10 cellular contexts compared by ENCODE assay signal in the genomic region with DNA sequence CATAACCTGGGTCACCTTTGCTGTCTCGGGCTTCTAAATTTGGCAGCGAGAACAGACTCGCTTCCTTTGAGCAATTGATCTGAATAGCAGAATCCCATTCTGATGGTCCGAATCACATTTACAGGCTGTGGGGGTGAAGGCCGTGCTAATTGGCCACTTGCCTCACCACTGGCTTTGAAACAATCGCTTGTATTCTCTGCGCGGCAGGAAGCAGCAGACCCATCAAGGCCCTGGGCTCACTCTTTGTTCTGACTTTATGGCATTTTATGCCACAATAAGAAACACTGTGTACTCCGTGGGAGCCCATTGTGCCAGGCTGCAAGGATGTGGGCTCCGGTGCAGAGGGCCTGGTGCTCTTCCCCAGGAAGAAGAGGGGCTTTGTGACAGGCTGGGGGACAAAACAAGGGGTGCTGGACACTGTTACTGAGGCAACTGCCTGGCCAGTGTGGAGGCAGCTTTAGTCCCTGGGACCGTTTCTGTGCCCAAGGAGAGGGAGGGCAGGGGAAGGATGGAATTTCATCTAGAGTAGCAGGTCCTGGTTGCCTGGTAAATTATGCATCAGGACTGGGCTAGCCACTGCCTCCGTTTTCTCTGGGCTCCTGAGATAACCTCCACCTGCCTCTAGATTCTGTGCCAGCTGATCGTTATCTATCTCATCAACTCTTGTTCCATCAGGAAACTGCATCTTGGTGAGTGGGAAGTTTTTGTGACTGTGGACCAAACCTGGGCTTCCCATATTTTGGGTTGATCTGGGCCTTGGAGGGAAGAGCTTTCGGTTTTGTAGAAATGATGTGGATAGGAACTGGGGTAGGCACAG.
DNase-seq lines count a peak whose midpoint lies in the region; ATAC-seq and TF ChIP-seq lines count a peak whose summit lies in the region.
"Had no signal": no experiment of that assay in that cellular context is flagged by ENCODE, and none has a peak within 500 bp of the region (broad histone marks: within the 10 kb centered on the region; RNA-seq: fewer than 3 reads in every experiment).

No MANE protein-coding gene starts in this region.

- H4K20me1 ChIP-seq in OCI-LY7 (ENCODE audit: insufficient read depth, low read length): no peaks in the 10 kb centered on the region

- no peak overlapping the region for H3K4me2 ChIP-seq in OCI-LY7 (ENCODE audit: low read length)

- H3K9me3 Mint-ChIP-seq in naive thymus-derived CD4-positive, alpha-beta T cell: no peaks in the 10 kb centered on the region

- peaks cover 24% of the 10 kb centered on the region for H3K4me1 ChIP-seq in ACC112 (ENCODE audit: control insufficient read depth, insufficient read depth, low read length, unreplicated experiment)
- no peaks in the 10 kb centered on the region for H3K4me1 ChIP-seq in OCI-LY7 (ENCODE audit: insufficient read depth, low read length, poor library complexity, severe bottlenecking)
- peaks cover 5 to 9% of the 10 kb centered on the region in 2 donors for H3K4me1 ChIP-seq in naive thymus-derived CD4-positive, alpha-beta T cell (ENCODE audit: control insufficient read depth in 2 of 2, insufficient read depth in 2 of 2, low read length in 2 of 2)

- H3K79me2 ChIP-seq in ACC112 (ENCODE audit: control insufficient read depth, insufficient read depth, low read length, unreplicated experiment): peaks cover 10% of the 10 kb centered on the region
- no peaks in the 10 kb centered on the region for H3K79me2 ChIP-seq in OCI-LY7 (ENCODE audit: insufficient read depth, low read depth, low read length)

- no peaks in the 10 kb centered on the region for H3K36me3 ChIP-seq in ACC112 (ENCODE audit: insufficient read depth, low read length)
- no peaks in the 10 kb centered on the region for H3K36me3 ChIP-seq in OCI-LY7 (ENCODE audit: insufficient read depth, low read length)
- H3K36me3 ChIP-seq in naive thymus-derived CD4-positive, alpha-beta T cell (ENCODE audit: control insufficient read depth in 2 of 3, insufficient read depth in 3 of 3, low read length in 3 of 3): no peaks in the 10 kb centered on the region

- H3K27me3 ChIP-seq in ACC112 (ENCODE audit: insufficient read depth, low read length): no peaks in the 10 kb centered on the region
- H3K27me3 ChIP-seq in naive thymus-derived CD4-positive, alpha-beta T cell (ENCODE audit: control insufficient read depth in 2 of 2, insufficient read depth in 2 of 2, low read length in 2 of 2): no peaks in the 10 kb centered on the region

- H3K9me3 ChIP-seq in OCI-LY7 (ENCODE audit: low read length): no peaks in the 10 kb centered on the region
- no peaks in the 10 kb centered on the region for H3K9me3 ChIP-seq in naive thymus-derived CD4-positive, alpha-beta T cell (ENCODE audit: control insufficient read depth in 2 of 3, low read length in 3 of 3)

- H3K4me1 Mint-ChIP-seq in naive thymus-derived CD4-positive, alpha-beta T cell: peaks cover 0 to 7% (median 4%) of the 10 kb centered on the region in 7 donors

- no TSS peak for BruUV-seq in OCI-LY7 (replicated peaks; lab: Mats Ljungman, UMichigan)

- CTCF ChIA-PET in GM10248 (lab: Yijun Ruan, JAX) (interaction anchor here (1.3 kb wide), 1 partner anchor 701 kb away, joined by 4 read pairs; no protein-coding TSS in a partner anchor), OCI-LY7 (lab: Charles Lee; ENCODE audit: unreplicated experiment) (no interaction called here)
- CTCF ChIA-PET in naive thymus-derived CD4-positive, alpha-beta T cell (lab: Charles Lee): no interaction called here

- peaks cover 0 to 38% (median 4%) of the 10 kb centered on the region in 5 donors for H3K27me3 Mint-ChIP-seq in naive thymus-derived CD4-positive, alpha-beta T cell

- H3K27ac ChIP-seq in ACC112 (ENCODE audit: low read depth, low read length): peak overlapping the region; percentile 84
- H3K27ac ChIP-seq in OCI-LY7 (ENCODE audit: low read depth, low read length, poor library complexity, severe bottlenecking): no peak overlapping the region
- no peak overlapping the region for H3K27ac ChIP-seq in naive thymus-derived CD4-positive, alpha-beta T cell (ENCODE audit: low read depth, low read length)

- H3K4me3 ChIP-seq in ACC112 (ENCODE audit: low read depth, low read length): peak overlapping the region; percentile 85
- peak overlapping the region; percentile 64 for H3K4me3 ChIP-seq in epithelial cell of proximal tubule (ENCODE audit: low read depth, low read length)
- H3K4me3 ChIP-seq in OCI-LY7 (ENCODE audit: low read depth, low read length, poor library complexity, severe bottlenecking): no peak overlapping the region
- H3K4me3 ChIP-seq in naive thymus-derived CD4-positive, alpha-beta T cell (ENCODE audit: low read length): no peak overlapping the region

- no peaks in the 10 kb centered on the region for H3K9me2 ChIP-seq in OCI-LY7 (ENCODE audit: insufficient read depth, low read length)

- no peak for ATAC-seq in GM19452 (IDR thresholded peaks at IDR 0.05; ENCODE audit: unreplicated experiment)
- no peak for ATAC-seq in naive thymus-derived CD4-positive, alpha-beta T cell

- peak overlapping the region in 5 of 10 donors; percentile 10 to 77 (median 56) for H3K4me3 Mint-ChIP-seq in naive thymus-derived CD4-positive, alpha-beta T cell

- H3K27ac Mint-ChIP-seq in naive thymus-derived CD4-positive, alpha-beta T cell: peak overlapping the region in 1 of 9 donors; percentile 51
- H3K27ac Mint-ChIP-seq: activated naive CD8-positive, alpha-beta T cell treated with anti-CD3 and anti-CD28 coated beads, Interleukin-2, amount 10 ng/mL, durations not matched to agents 7 days and 5 days had no signal

- H3K36me3 Mint-ChIP-seq in naive thymus-derived CD4-positive, alpha-beta T cell: no peaks in the 10 kb centered on the region
- H3K36me3 Mint-ChIP-seq: activated naive CD8-positive, alpha-beta T cell treated with anti-CD3 and anti-CD28 coated beads, Interleukin-2, amount 10 ng/mL, durations not matched to agents 7 days and 5 days had no signal

- intact Hi-C loops in OCI-LY7 (cut with micrococcal nuclease; ENCODE audit: unreplicated experiment): no loop called here
- intact Hi-C loops in naive thymus-derived CD4-positive, alpha-beta T cell (cut with micrococcal nuclease): no loop called here

- DNase-seq in NCI-H1105 treated with DMSO at 0.1 percent for 48 hours (lab: John Stamatoyannopoulos, UW): peak; percentile 5
- no peak for DNase-seq in epithelial cell of proximal tubule (ENCODE audit: low read depth)
- DNase-seq in middle frontal gyrus (ENCODE audit: extremely low spot score, low spot score): peak; percentile 59
- DNase-seq in GM10248 (ENCODE audit: extremely low spot score): no peak
- no peak for DNase-seq in OCI-LY7 (ENCODE audit: low spot score)
- no peak for DNase-seq in naive thymus-derived CD4-positive, alpha-beta T cell
- DNase-seq: activated naive CD8-positive, alpha-beta T cell treated with anti-CD3 and anti-CD28 coated beads, Interleukin-2, amount 10 ng/mL, durations not matched to agents 7 days and 5 days; SIG-M5 had no signal

- POLR2A ChIA-PET in GM10248 (lab: Yijun Ruan, JAX) (no interaction called here), OCI-LY7 (lab: Charles Lee) (no interaction called here)
- POLR2A ChIA-PET in naive thymus-derived CD4-positive, alpha-beta T cell (lab: Charles Lee): no interaction called here

- TF ChIP-seq CTCF in epithelial cell of proximal tubule (conservative IDR thresholded peaks at IDR 0.05; ENCODE audit: low read depth, low read length): no peak
- TF ChIP-seq CTCF in GM10248 (IDR thresholded peaks at IDR 0.05; ENCODE audit: control extremely low read depth, extremely low read depth, low read depth, missing control alignments): no peak
- no peak for TF ChIP-seq CTCF in OCI-LY7 (conservative IDR thresholded peaks at IDR 0.05; ENCODE audit: low read length)

- H2AFZ ChIP-seq in ACC112 (ENCODE audit: low read length, unreplicated experiment): no peak overlapping the region
- no peak overlapping the region for H2AFZ ChIP-seq in OCI-LY7 (ENCODE audit: low read length)

Comparison
In these comparisons a context has a peak if more than half of its experiments do, and no peak if none do; other contexts are left out.
1. H3K4me3 ChIP-seq: peak in ACC112 (single experiment) and epithelial cell of proximal tubule (single experiment); none in OCI-LY7 (single experiment) and naive thymus-derived CD4-positive, alpha-beta T cell (single experiment).
2. DNase-seq: peak in NCI-H1105 treated with DMSO at 0.1 percent for 48 hours (single experiment) and middle frontal gyrus (single experiment); none in epithelial cell of proximal tubule (single experiment), GM10248 (single experiment), OCI-LY7 (single experiment) and naive thymus-derived CD4-positive, alpha-beta T cell (0 of 9).